12 cellular contexts compared by ENCODE assay signal in the genomic region with DNA sequence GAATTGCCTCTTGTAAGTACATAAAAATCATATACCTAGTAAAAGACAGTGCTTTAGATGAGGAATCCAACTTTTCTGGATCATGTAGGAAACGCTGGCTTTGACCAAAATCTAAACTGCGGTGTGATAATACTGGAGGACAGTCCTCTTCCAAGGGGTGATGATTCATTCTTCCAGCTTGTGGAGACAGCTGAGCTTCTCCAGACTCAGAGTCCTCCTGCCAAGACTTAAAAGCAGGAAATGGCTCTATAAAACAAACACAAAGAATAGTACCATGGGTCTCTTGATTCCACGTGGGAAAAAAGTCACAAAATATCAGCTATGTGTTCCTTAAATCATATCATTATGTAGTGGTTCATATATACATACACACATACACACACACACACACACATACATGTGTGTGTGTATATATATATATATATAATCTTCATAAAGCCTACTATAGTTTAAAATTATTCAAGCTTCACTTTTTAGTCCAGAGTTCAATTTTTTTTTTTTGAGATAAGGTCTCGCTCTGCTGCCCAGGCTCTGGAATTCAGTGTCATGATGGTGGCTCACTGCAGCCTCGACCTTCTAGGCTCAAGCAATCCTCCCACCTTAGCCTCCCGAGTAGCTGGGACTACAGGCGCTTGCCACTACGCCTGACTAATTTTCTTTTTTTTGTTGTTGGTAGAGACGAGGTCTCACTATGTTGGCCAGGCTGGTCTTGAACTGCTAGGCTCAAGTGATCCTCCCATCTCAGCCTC.
DNase-seq lines count a peak whose midpoint lies in the region; ATAC-seq and TF ChIP-seq lines count a peak whose summit lies in the region.
"Had no signal": no experiment of that assay in that cellular context is flagged by ENCODE, and none has a peak within 500 bp of the region (broad histone marks: within the 10 kb centered on the region; RNA-seq: fewer than 3 reads in every experiment).

No MANE protein-coding gene starts in this region.

- POLR2A ChIA-PET in MCF 10A (lab: Yijun Ruan, JAX): interaction anchor here (0.7 to 4.3 kb wide), 9 partner anchors 10 to 224 kb away, joined by 3 to 16 read pairs (median 4); partner anchors contain the start of genes BRD8 and FAM13B

- H3K36me3 Mint-ChIP-seq in MCF 10A (ENCODE audit: insufficient read depth, unreplicated experiment): peaks cover 69% of the 10 kb centered on the region

- no peaks in the 10 kb centered on the region for H3K27me3 Mint-ChIP-seq in MCF 10A (ENCODE audit: insufficient read depth, unreplicated experiment)
- H3K27me3 Mint-ChIP-seq: central memory CD8-positive, alpha-beta T cell had no signal

- no peaks in the 10 kb centered on the region for H3K9me3 ChIP-seq in breast epithelium
- no peaks in the 10 kb centered on the region for H3K9me3 ChIP-seq in aorta (ENCODE audit: control insufficient read depth, low read length)
- H3K9me3 ChIP-seq: suprapubic skin had no signal

- peaks cover 10% of the 10 kb centered on the region for H3K4me1 Mint-ChIP-seq in MCF 10A (ENCODE audit: insufficient read depth, unreplicated experiment)
- H3K4me1 Mint-ChIP-seq: central memory CD8-positive, alpha-beta T cell had no signal

- peak overlapping the region; percentile 25 for H3K4me3 Mint-ChIP-seq in MCF 10A (ENCODE audit: unreplicated experiment)
- H3K4me3 Mint-ChIP-seq: central memory CD8-positive, alpha-beta T cell; T-helper 1 cell treated with Interleukin-12 subunit alpha and Interleukin-12 subunit beta and Interleukin-4 antibody, amounts not matched to agents 30 μg/mL and 1 μg/mL, for 36 hours had no signal

- no peaks in the 10 kb centered on the region for H3K36me3 ChIP-seq in breast epithelium
- H3K36me3 ChIP-seq in aorta (ENCODE audit: control insufficient read depth in 1 of 2, insufficient read depth in 2 of 2, low read length in 1 of 2): peaks cover 0 to 2% of the 10 kb centered on the region in 2 donors

- H3K4me1 ChIP-seq in breast epithelium (no peaks in the 10 kb centered on the region), aorta (ENCODE audit: control insufficient read depth in 1 of 2, insufficient read depth in 2 of 2, low read length in 2 of 2) (no peaks in the 10 kb centered on the region)
- H3K4me1 ChIP-seq: suprapubic skin had no signal

- TF ChIP-seq POLR2A in breast epithelium (IDR thresholded peaks at IDR 0.05): no peak

- intact Hi-C loops in MCF 10A (cut with micrococcal nuclease) (no loop called here), breast epithelium (cut with DNase I; ENCODE audit: low total_unique reads) (no loop called here), aorta (cut with DNase I) (no loop called here)

- 36 to 39% methylated on average over 9 of the region's 9 CpGs for WGBS in aorta, 2 donors

- no peak for TF ChIP-seq CTCF in MCF 10A (IDR thresholded peaks at IDR 0.05; ENCODE audit: unreplicated experiment)
- no peak for TF ChIP-seq CTCF in breast epithelium (IDR thresholded peaks at IDR 0.05)
- no peak for TF ChIP-seq CTCF in choroid plexus epithelial cell (conservative IDR thresholded peaks at IDR 0.05; ENCODE audit: low read depth, low read length)

- CTCF ChIA-PET in MCF 10A (lab: Yijun Ruan, JAX): interaction anchor here (0.6 to 3.5 kb wide), 16 partner anchors 9 to 1186 kb away, joined by 3 to 36 read pairs (median 4); no protein-coding TSS in a partner anchor

- H3K27ac Mint-ChIP-seq in MCF 10A (ENCODE audit: low read depth, unreplicated experiment): peak overlapping the region; percentile 70
- H3K27ac Mint-ChIP-seq: T-helper 1 cell treated with Interleukin-12 subunit alpha and Interleukin-12 subunit beta and Interleukin-4 antibody, amounts not matched to agents 30 μg/mL and 1 μg/mL, for 36 hours had no signal

- H3K4me3 ChIP-seq in breast epithelium (no peak overlapping the region), choroid plexus epithelial cell (ENCODE audit: low read depth, low read length) (peak overlapping the region; percentile 37), aorta (ENCODE audit: low read length in 2 of 2) (no peak overlapping the region)
- H3K4me3 ChIP-seq: suprapubic skin had no signal

- H3K27me3 ChIP-seq in breast epithelium (no peaks in the 10 kb centered on the region), aorta (ENCODE audit: control insufficient read depth in 1 of 2, insufficient read depth in 2 of 2, low read length in 1 of 2) (no peaks in the 10 kb centered on the region)
- H3K27me3 ChIP-seq: suprapubic skin had no signal

- H3K27ac ChIP-seq in breast epithelium (peak overlapping the region in 1 of 2 donors; percentile 50), aorta (ENCODE audit: low read depth in 1 of 2, low read length in 2 of 2) (peak overlapping the region; percentile 51 to 67)
- H3K27ac ChIP-seq: KMS-11, suprapubic skin had no signal

- DNase-seq in MCF 10A (ENCODE audit: unreplicated experiment) (peak; percentile 85), breast epithelium (ENCODE audit: low spot score in 2 of 2) (no peak), choroid plexus epithelial cell (ENCODE audit: low read depth) (peak; percentile 92), left lobe of liver (ENCODE audit: low spot score) (no peak), aorta (no peak), medulla oblongata (ENCODE audit: extremely low spot score) (no peak), KG1 (lab: John Stamatoyannopoulos, UW) (no peak)

- no TSS peak for BruUV-seq in MCF 10A (replicated peaks; lab: Mats Ljungman, UMichigan)

- ATAC-seq in left lobe of liver (peak; percentile 36), aorta (ENCODE audit: low FRiP score) (peak; percentile 76), GM19467 (IDR thresholded peaks at IDR 0.05; ENCODE audit: unreplicated experiment) (no peak)

- H3K9me3 Mint-ChIP-seq in MCF 10A (ENCODE audit: unreplicated experiment): no peaks in the 10 kb centered on the region
- H3K9me3 Mint-ChIP-seq: central memory CD8-positive, alpha-beta T cell; T-helper 1 cell treated with Interleukin-12 subunit alpha and Interleukin-12 subunit beta and Interleukin-4 antibody, amounts not matched to agents 30 μg/mL and 1 μg/mL, for 36 hours had no signal

Comparison
In these comparisons a context has a peak if more than half of its experiments do, and no peak if none do; other contexts are left out.
1. DNase-seq: peak in MCF 10A (single experiment) and choroid plexus epithelial cell (single experiment); none in breast epithelium (0 of 2), left lobe of liver (single experiment), aorta (0 of 2), medulla oblongata (single experiment) and KG1 (single experiment).